13 cellular contexts compared by ENCODE assay signal in genomic region chr7:101172005-101172853, GRCh38. TPM values are rescaled to one million over a fixed set of nuclear protein-coding genes. Genes with fewer than 3 reads are reported as not detected.
DNase-seq lines count a peak whose midpoint lies in the region; ATAC-seq, FAIRE-seq and TF ChIP-seq lines count a peak whose summit lies in the region.
"Had no signal": no experiment of that assay in that cellular context is flagged by ENCODE, and none has a peak within 500 bp of the region (broad histone marks: within the 10 kb centered on the region; RNA-seq: fewer than 3 reads in every experiment).

No MANE protein-coding gene starts in this region.

- H3K36me3 ChIP-seq in HepG2 (replicated peaks in 1 of 2; ENCODE audit: control insufficient read depth in 1 of 2, insufficient read depth in 2 of 2, low read length in 2 of 2), result no peaks in the 10 kb centered on the region
- no peaks in the 10 kb centered on the region for H3K36me3 ChIP-seq in right lobe of liver
- no peaks in the 10 kb centered on the region for H3K36me3 ChIP-seq in PC-9 (ENCODE audit: low read depth)

- H3K4me1 ChIP-seq in HepG2 (ENCODE audit: insufficient read depth, low read length) (peaks cover 48% of the 10 kb centered on the region), right lobe of liver (peaks cover 0 to 18% (median 0%) of the 10 kb centered on the region in 4 donors), PC-9 (replicated peaks; ENCODE audit: insufficient read depth) (peaks cover 24% of the 10 kb centered on the region)

- in situ Hi-C loops in HepG2 (cut with HindIII; ENCODE audit: extremely low pct_ligation_motif_present, low pct_unique_long_range_greater_than_20kb), result no loop called here

- ATAC-seq in HepG2 (peak; percentile 9; the same call in 1 of the 3 replicates), right lobe of liver (no peak), GM19324 (IDR thresholded peaks at IDR 0.05; ENCODE audit: low FRiP score, unreplicated experiment) (no peak)

- H3K36me3 Mint-ChIP-seq in type B pancreatic cell, result no peaks in the 10 kb centered on the region

- TF ChIP-seq POLR2A in HepG2 (IDR thresholded peaks at IDR 0.05; ENCODE audit: insufficient read depth in 1 of 2, low read depth in 2 of 2, low read length in 2 of 2) (no peak), right lobe of liver (IDR thresholded peaks at IDR 0.05) (no peak)

- H3K9ac ChIP-seq in HepG2 (ENCODE audit: insufficient read depth, low read depth, low read length), result no peak overlapping the region

- TF ChIP-seq CTCF in HepG2 (CRISPR knock-in tag; IDR thresholded peaks at IDR 0.05) (peak; percentile 44), right lobe of liver (IDR thresholded peaks at IDR 0.05) (no peak), type B pancreatic cell (conservative IDR thresholded peaks at IDR 0.05) (no peak), PC-9 (conservative IDR thresholded peaks at IDR 0.05) (no peak)

- 6% methylated on average over 8 of the region's 79 CpGs for WGBS in HepG2 (ENCODE audit: low lambda C conversion rate)
- WGBS in right lobe of liver (ENCODE audit: insufficient coverage, low coverage, low lambda C conversion rate, missing lambda C conversion rate), result 0% methylated on average over 11 of the region's 79 CpGs

- TF ChIP-seq RAD21 in HepG2 (CRISPR knock-in tag; IDR thresholded peaks at IDR 0.05), result no peak

- H3K9me3 Mint-ChIP-seq in type B pancreatic cell, result no peaks in the 10 kb centered on the region

- H3K27me3 Mint-ChIP-seq in type B pancreatic cell, result peaks cover 95% of the 10 kb centered on the region

- H2AFZ ChIP-seq in HepG2 (ENCODE audit: low read length) (no peak overlapping the region), PC-9 (no peak overlapping the region)

- H3K4me2 ChIP-seq in HepG2 (ENCODE audit: low read depth, low read length), result peak overlapping the region; percentile 62; the same call in 1 of the 2 replicates
- H3K4me2 ChIP-seq in PC-9, result no peak overlapping the region

- peaks cover 15 to 76% of the 10 kb centered on the region in 2 experiments for H3K27me3 ChIP-seq in HepG2 (ENCODE audit: control insufficient read depth in 1 of 2, insufficient read depth in 2 of 2, low read length in 2 of 2)
- peaks cover 5 to 39% of the 10 kb centered on the region in 2 donors for H3K27me3 ChIP-seq in right lobe of liver
- peaks cover 71% of the 10 kb centered on the region for H3K27me3 ChIP-seq in PC-9 (ENCODE audit: insufficient read depth, low read depth)

- no peak for FAIRE-seq in HepG2 (lab: Jason Lieb, UNC)

- peaks cover 22% of the 10 kb centered on the region for H3K4me1 Mint-ChIP-seq in type B pancreatic cell (ENCODE audit: unreplicated experiment)

- no TSS peak for BruUV-seq in HepG2 (replicated peaks; lab: Mats Ljungman, UMichigan)
- BruUV-seq in PC-9 (replicated peaks; lab: Mats Ljungman, UMichigan), result no TSS peak

- CTCF ChIA-PET in HepG2 (lab: Yijun Ruan, JAX; ENCODE audit: low intra/inter-chr PET ratio, low total read pairs) (interaction anchor here (1.6 kb wide), 1 partner anchor 20 kb away, joined by 4 read pairs; no protein-coding TSS in a partner anchor), PC-9 (lab: Charles Lee) (interaction anchor here (0.5 to 0.6 kb wide), 2 partner anchors 73 to 103 kb away, joined by 3 to 5 read pairs; no protein-coding TSS in a partner anchor)

- no peaks in the 10 kb centered on the region for H3K9me3 ChIP-seq in HepG2 (ENCODE audit: low read length)
- no peaks in the 10 kb centered on the region for H3K9me3 ChIP-seq in right lobe of liver
- no peaks in the 10 kb centered on the region for H3K9me3 ChIP-seq in PC-9 (ENCODE audit: insufficient read depth, low read depth)

- H3K27ac ChIP-seq in HepG2 (ENCODE audit: extremely low read length, insufficient read depth, low read length) (no peak overlapping the region), right lobe of liver (no peak overlapping the region), PC-9 (no peak overlapping the region)

- TF ChIP-seq EP300 in HepG2 (IDR thresholded peaks at IDR 0.05; ENCODE audit: low read depth in 2 of 2, low read length in 2 of 2), result no peak
- no peak for TF ChIP-seq EP300 in HepG2 (CRISPR knock-in tag; IDR thresholded peaks at IDR 0.05; ENCODE audit: borderline replicate concordance)

- DNase-seq in HepG2 (ENCODE audit: low spot score) (no peak), right lobe of liver (no peak), NCI-H526 treated with DMSO at 0.1 percent for 48 hours (lab: John Stamatoyannopoulos, UW) (peak; percentile 29), glomerular visceral epithelial cell (ENCODE audit: extremely low spot score) (peak; percentile 44), type B pancreatic cell (ENCODE audit: extremely low spot score, unreplicated experiment) (no peak), PC-9 (no peak)
- DNase-seq in NK-92 treated with Interleukin-12 subunit alpha and Interleukin-12 subunit beta, amount 100 ng/mL, for 24 hours (lab: John Stamatoyannopoulos, UW), result no peak
- DNase-seq: activated CD4-positive, alpha-beta T cell treated with anti-CD3 and anti-CD28 coated beads, Interleukin-2, amount 50 U/mL, for 48 hours; effector CD8-positive, alpha-beta T cell; GDM1; NCI-H1048 had no signal

- H4K20me1 ChIP-seq in HepG2 (ENCODE audit: insufficient read depth, low read length) (no peaks in the 10 kb centered on the region), PC-9 (ENCODE audit: insufficient read depth) (no peaks in the 10 kb centered on the region)

- H3F3A ChIP-seq in PC-9 (ENCODE audit: insufficient read depth, low read depth), result peaks cover 15% of the 10 kb centered on the region; the same call in 1 of the 2 replicates

- H3K9me2 ChIP-seq in PC-9 (ENCODE audit: insufficient read depth), result no peaks in the 10 kb centered on the region

- H3K4me3 ChIP-seq in HepG2 (replicated peaks in 1 of 3; ENCODE audit: insufficient read depth in 1 of 3, low read depth in 2 of 3, low read length in 3 of 3) (peak overlapping the region in 1 of 3 experiments; percentile 64; a peak in 2 of 6 replicates), right lobe of liver (no peak overlapping the region), PC-9 (no peak overlapping the region; the same call in 1 of the 2 replicates)

- H3K4me3 Mint-ChIP-seq in type B pancreatic cell, result peak overlapping the region; percentile 9

- no peak overlapping the region for H3K27ac Mint-ChIP-seq in type B pancreatic cell

- H3K79me2 ChIP-seq in HepG2 (ENCODE audit: insufficient read depth, low read length) (no peaks in the 10 kb centered on the region), PC-9 (ENCODE audit: low read depth) (no peaks in the 10 kb centered on the region)

- intact Hi-C loops in HepG2 (cut with micrococcal nuclease; ENCODE audit: unreplicated experiment), result no loop called here
- intact Hi-C loops in right lobe of liver (cut with DNase I), result no loop called here
- intact Hi-C loops in PC-9 (cut with micrococcal nuclease; ENCODE audit: unreplicated experiment), result no loop called here

- POLR2A ChIA-PET in HepG2 (lab: Yijun Ruan, JAX) (no interaction called here), PC-9 (lab: Charles Lee; ENCODE audit: unreplicated experiment) (interaction anchor here (0.6 kb wide), 1 partner anchor 15 kb away, joined by 8 read pairs; no protein-coding TSS in a partner anchor)

RNA-seq across cellular contexts. Expression of gene VGF, which starts 6.9 kb away (rescaled TPM):
- total RNA-seq in HepG2 (2016; rRNA removed; fragmentation: Illumina TruSeq; extraction: Trizol) (0.10 and 0.46 TPM in 2 replicates), right lobe of liver (not detected), type B pancreatic cell (ENCODE audit: low replicate concordance) (4.2 and 4.4 TPM in 2 replicates), PC-9 (2021) (2.1 and 2.3 TPM in 2 replicates)
- 0.18 TPM in 1 of 2 replicates, not detected in the other for total RNA-seq in HepG2 (2016; cell fraction: cytosol; rRNA removed; fragmentation: Illumina TruSeq; extraction: Trizol; ENCODE audit: low read depth)
- total RNA-seq in HepG2 (2016; cell fraction: insoluble cytoplasmic fraction; rRNA removed; fragmentation: Illumina TruSeq; extraction: Trizol), result 0.52 TPM in 1 of 2 replicates, not detected in the other
- total RNA-seq in HepG2 (2016; cell fraction: membrane; rRNA removed; fragmentation: Illumina TruSeq; extraction: Trizol), result 0.10 and 0.15 TPM in 2 replicates
- 0.44 and 0.78 TPM in 2 replicates for total RNA-seq in HepG2 (2016; cell fraction: nucleus; rRNA removed; fragmentation: Illumina TruSeq; extraction: Trizol)
- polyA plus RNA-seq in HepG2 (2011; rRNA removed), result 0.12 and 0.21 TPM in 2 replicates
- polyA plus RNA-seq in HepG2 (2011; cell fraction: cytosol; rRNA removed), result 0.12 and 0.23 TPM in 2 replicates
- 0.40 and 0.96 TPM in 2 replicates for polyA plus RNA-seq in HepG2 (2011; cell fraction: nucleus; rRNA removed)
- polyA plus RNA-seq in HepG2 (2012), result 0.09 and 0.31 TPM in 2 replicates
- 0.06 and 0.09 TPM in 2 replicates for polyA plus RNA-seq in HepG2 (2016; cell fraction: cytosol; fragmentation: Illumina TruSeq; extraction: Trizol; ENCODE audit: low read depth)
- polyA plus RNA-seq in HepG2 (2016; cell fraction: insoluble cytoplasmic fraction; fragmentation: Illumina TruSeq; extraction: Trizol; ENCODE audit: low read depth), result 0.15 and 0.16 TPM in 2 replicates
- 0.08 TPM in 1 of 2 replicates, not detected in the other for polyA plus RNA-seq in HepG2 (2016; cell fraction: membrane; fragmentation: Illumina TruSeq; extraction: Trizol; ENCODE audit: low read depth)
- polyA plus RNA-seq in HepG2 (2016; cell fraction: nucleus; fragmentation: Illumina TruSeq; extraction: Trizol; ENCODE audit: insufficient read depth, low read depth), result 0.99 and 1.4 TPM in 2 replicates
- 0.14 and 0.16 TPM in 2 replicates for polyA minus RNA-seq in HepG2 (2011; rRNA and poly(A)+ RNA removed; ENCODE audit: low replicate concordance)
- polyA minus RNA-seq in HepG2 (2011; cell fraction: cytosol; rRNA and poly(A)+ RNA removed), result 0.69 and 0.88 TPM in 2 replicates
- not detected in 2 replicates for polyA minus RNA-seq in HepG2 (2011; cell fraction: nucleus; rRNA and poly(A)+ RNA removed)

RNA-seq across cellular contexts. Expression of gene NAT16, which starts 7.9 kb away (rescaled TPM):
- not detected in 2 replicates for total RNA-seq in HepG2 (2016; rRNA removed; fragmentation: Illumina TruSeq; extraction: Trizol)
- not detected in 2 replicates for total RNA-seq in HepG2 (2016; cell fraction: cytosol; rRNA removed; fragmentation: Illumina TruSeq; extraction: Trizol; ENCODE audit: low read depth)
- not detected in 2 replicates for total RNA-seq in HepG2 (2016; cell fraction: insoluble cytoplasmic fraction; rRNA removed; fragmentation: Illumina TruSeq; extraction: Trizol)
- total RNA-seq in HepG2 (2016; cell fraction: membrane; rRNA removed; fragmentation: Illumina TruSeq; extraction: Trizol), result not detected in 2 replicates
- total RNA-seq in HepG2 (2016; cell fraction: nucleus; rRNA removed; fragmentation: Illumina TruSeq; extraction: Trizol), result not detected in 2 replicates
- polyA plus RNA-seq in HepG2 (2011; rRNA removed), result 0.04 TPM in 1 of 2 replicates, not detected in the other
- polyA plus RNA-seq in HepG2 (2011; cell fraction: cytosol; rRNA removed), result 0.04 and 0.05 TPM in 2 replicates
- 0.24 and 0.34 TPM in 2 replicates for polyA plus RNA-seq in HepG2 (2011; cell fraction: nucleus; rRNA removed)
- polyA plus RNA-seq in HepG2 (2012), result 0.12 TPM in 1 of 2 replicates, not detected in the other
- not detected in 2 replicates for polyA plus RNA-seq in HepG2 (2016; cell fraction: cytosol; fragmentation: Illumina TruSeq; extraction: Trizol; ENCODE audit: low read depth)
- polyA plus RNA-seq in HepG2 (2016; cell fraction: insoluble cytoplasmic fraction; fragmentation: Illumina TruSeq; extraction: Trizol; ENCODE audit: low read depth), result not detected in 2 replicates
- not detected in 2 replicates for polyA plus RNA-seq in HepG2 (2016; cell fraction: membrane; fragmentation: Illumina TruSeq; extraction: Trizol; ENCODE audit: low read depth)
- not detected in 2 replicates for polyA plus RNA-seq in HepG2 (2016; cell fraction: nucleus; fragmentation: Illumina TruSeq; extraction: Trizol; ENCODE audit: insufficient read depth, low read depth)
- not detected in 2 replicates for polyA minus RNA-seq in HepG2 (2011; rRNA and poly(A)+ RNA removed; ENCODE audit: low replicate concordance)
- polyA minus RNA-seq in HepG2 (2011; cell fraction: cytosol; rRNA and poly(A)+ RNA removed), result not detected in 2 replicates
- polyA minus RNA-seq in HepG2 (2011; cell fraction: nucleus; rRNA and poly(A)+ RNA removed), result not detected in 2 replicates
- total RNA-seq in right lobe of liver, result not detected
- not detected in 2 replicates for total RNA-seq in type B pancreatic cell (ENCODE audit: low replicate concordance)
- not detected in 2 replicates for total RNA-seq in PC-9 (2021)

RNA-seq across cellular contexts. Expression of gene AP1S1, which starts 18.0 kb away (rescaled TPM):
- total RNA-seq in HepG2 (2016; rRNA removed; fragmentation: Illumina TruSeq; extraction: Trizol) (57.5 and 77.9 TPM in 2 replicates), right lobe of liver (10 to 100 TPM; 24.0 to 56.5 (median 26.4) TPM), type B pancreatic cell (ENCODE audit: low replicate concordance) (59.8 and 98.8 TPM in 2 replicates), PC-9 (2021) (227 and 308 TPM in 2 replicates)
- 12.5 and 16.2 TPM in 2 replicates for total RNA-seq in HepG2 (2016; cell fraction: cytosol; rRNA removed; fragmentation: Illumina TruSeq; extraction: Trizol; ENCODE audit: low read depth)
- 61.5 and 77.2 TPM in 2 replicates for total RNA-seq in HepG2 (2016; cell fraction: insoluble cytoplasmic fraction; rRNA removed; fragmentation: Illumina TruSeq; extraction: Trizol)
- total RNA-seq in HepG2 (2016; cell fraction: membrane; rRNA removed; fragmentation: Illumina TruSeq; extraction: Trizol), result 27.8 and 28.9 TPM in 2 replicates
- total RNA-seq in HepG2 (2016; cell fraction: nucleus; rRNA removed; fragmentation: Illumina TruSeq; extraction: Trizol), result 21.6 and 22.0 TPM in 2 replicates
- 65.2 and 68.1 TPM in 2 replicates for polyA plus RNA-seq in HepG2 (2011; rRNA removed)
- 72.3 and 73.9 TPM in 2 replicates for polyA plus RNA-seq in HepG2 (2011; cell fraction: cytosol; rRNA removed)
- 36.3 and 39.1 TPM in 2 replicates for polyA plus RNA-seq in HepG2 (2011; cell fraction: nucleus; rRNA removed)
- polyA plus RNA-seq in HepG2 (2012), result 37.2 and 44.1 TPM in 2 replicates
- polyA plus RNA-seq in HepG2 (2016; cell fraction: cytosol; fragmentation: Illumina TruSeq; extraction: Trizol; ENCODE audit: low read depth), result 12.3 and 17.5 TPM in 2 replicates
- 79.7 and 84.4 TPM in 2 replicates for polyA plus RNA-seq in HepG2 (2016; cell fraction: insoluble cytoplasmic fraction; fragmentation: Illumina TruSeq; extraction: Trizol; ENCODE audit: low read depth)
- polyA plus RNA-seq in HepG2 (2016; cell fraction: membrane; fragmentation: Illumina TruSeq; extraction: Trizol; ENCODE audit: low read depth), result 20.4 and 24.4 TPM in 2 replicates
- 37.5 and 48.7 TPM in 2 replicates for polyA plus RNA-seq in HepG2 (2016; cell fraction: nucleus; fragmentation: Illumina TruSeq; extraction: Trizol; ENCODE audit: insufficient read depth, low read depth)
- 27.0 and 72.1 TPM in 2 replicates for polyA minus RNA-seq in HepG2 (2011; rRNA and poly(A)+ RNA removed; ENCODE audit: low replicate concordance)
- polyA minus RNA-seq in HepG2 (2011; cell fraction: cytosol; rRNA and poly(A)+ RNA removed), result 13.5 and 15.9 TPM in 2 replicates
- 6.6 and 8.1 TPM in 2 replicates for polyA minus RNA-seq in HepG2 (2011; cell fraction: nucleus; rRNA and poly(A)+ RNA removed)

RNA-seq across cellular contexts. Expression of gene MOGAT3, which starts 28.6 kb away (rescaled TPM):
- total RNA-seq in HepG2 (2016; rRNA removed; fragmentation: Illumina TruSeq; extraction: Trizol), result 5.5 and 22.5 TPM in 2 replicates
- 4.9 TPM in 2 replicates for total RNA-seq in HepG2 (2016; cell fraction: cytosol; rRNA removed; fragmentation: Illumina TruSeq; extraction: Trizol; ENCODE audit: low read depth)
- total RNA-seq in HepG2 (2016; cell fraction: insoluble cytoplasmic fraction; rRNA removed; fragmentation: Illumina TruSeq; extraction: Trizol), result 5.7 and 22.7 TPM in 2 replicates
- total RNA-seq in HepG2 (2016; cell fraction: membrane; rRNA removed; fragmentation: Illumina TruSeq; extraction: Trizol), result 4.8 and 5.0 TPM in 2 replicates
- 38.2 and 46.4 TPM in 2 replicates for total RNA-seq in HepG2 (2016; cell fraction: nucleus; rRNA removed; fragmentation: Illumina TruSeq; extraction: Trizol)
- polyA plus RNA-seq in HepG2 (2011; rRNA removed), result 30.5 and 39.2 TPM in 2 replicates
- 16.6 and 17.2 TPM in 2 replicates for polyA plus RNA-seq in HepG2 (2011; cell fraction: cytosol; rRNA removed)
- polyA plus RNA-seq in HepG2 (2011; cell fraction: nucleus; rRNA removed), result 82.9 and 84.5 TPM in 2 replicates
- polyA plus RNA-seq in HepG2 (2012), result 17.1 and 24.2 TPM in 2 replicates
- polyA plus RNA-seq in HepG2 (2016; cell fraction: cytosol; fragmentation: Illumina TruSeq; extraction: Trizol; ENCODE audit: low read depth), result 1.8 and 2.5 TPM in 2 replicates
- 5.6 and 6.9 TPM in 2 replicates for polyA plus RNA-seq in HepG2 (2016; cell fraction: insoluble cytoplasmic fraction; fragmentation: Illumina TruSeq; extraction: Trizol; ENCODE audit: low read depth)
- polyA plus RNA-seq in HepG2 (2016; cell fraction: membrane; fragmentation: Illumina TruSeq; extraction: Trizol; ENCODE audit: low read depth), result 2.9 and 3.0 TPM in 2 replicates
- 38.7 and 42.5 TPM in 2 replicates for polyA plus RNA-seq in HepG2 (2016; cell fraction: nucleus; fragmentation: Illumina TruSeq; extraction: Trizol; ENCODE audit: insufficient read depth, low read depth)
- 121 TPM in 1 of 2 replicates, not detected in the other for polyA minus RNA-seq in HepG2 (2011; rRNA and poly(A)+ RNA removed; ENCODE audit: low replicate concordance)
- 14.9 and 15.6 TPM in 2 replicates for polyA minus RNA-seq in HepG2 (2011; cell fraction: cytosol; rRNA and poly(A)+ RNA removed)
- polyA minus RNA-seq in HepG2 (2011; cell fraction: nucleus; rRNA and poly(A)+ RNA removed), result 233 and 284 TPM in 2 replicates
- 10 to 100 TPM in 5 of 6 experiments, 1 to 10 TPM in 1; 8.4 to 28.6 (median 15.7) TPM for total RNA-seq in right lobe of liver
- total RNA-seq in type B pancreatic cell (ENCODE audit: low replicate concordance), result 0.94 and 1.1 TPM in 2 replicates
- total RNA-seq in PC-9 (2021), result not detected in 2 replicates
- total RNA-seq: omental fat pad had no signal

RNA-seq across cellular contexts. Expression of gene PLOD3, which starts 45.2 kb away (rescaled TPM):
- 22.2 and 67.4 TPM in 2 replicates for total RNA-seq in HepG2 (2016; rRNA removed; fragmentation: Illumina TruSeq; extraction: Trizol)
- total RNA-seq in HepG2 (2016; cell fraction: cytosol; rRNA removed; fragmentation: Illumina TruSeq; extraction: Trizol; ENCODE audit: low read depth), result 23.9 and 25.4 TPM in 2 replicates
- total RNA-seq in HepG2 (2016; cell fraction: insoluble cytoplasmic fraction; rRNA removed; fragmentation: Illumina TruSeq; extraction: Trizol), result 20.2 and 72.6 TPM in 2 replicates
- 24.4 and 25.4 TPM in 2 replicates for total RNA-seq in HepG2 (2016; cell fraction: membrane; rRNA removed; fragmentation: Illumina TruSeq; extraction: Trizol)
- 63.9 and 86.6 TPM in 2 replicates for total RNA-seq in HepG2 (2016; cell fraction: nucleus; rRNA removed; fragmentation: Illumina TruSeq; extraction: Trizol)
- 65.8 and 69.0 TPM in 2 replicates for polyA plus RNA-seq in HepG2 (2011; rRNA removed)
- 46.3 and 69.3 TPM in 2 replicates for polyA plus RNA-seq in HepG2 (2011; cell fraction: cytosol; rRNA removed)
- polyA plus RNA-seq in HepG2 (2011; cell fraction: nucleus; rRNA removed), result 162 and 195 TPM in 2 replicates
- polyA plus RNA-seq in HepG2 (2012), result 53.0 and 94.8 TPM in 2 replicates
- 12.2 and 13.8 TPM in 2 replicates for polyA plus RNA-seq in HepG2 (2016; cell fraction: cytosol; fragmentation: Illumina TruSeq; extraction: Trizol; ENCODE audit: low read depth)
- polyA plus RNA-seq in HepG2 (2016; cell fraction: insoluble cytoplasmic fraction; fragmentation: Illumina TruSeq; extraction: Trizol; ENCODE audit: low read depth), result 27.9 and 38.5 TPM in 2 replicates
- polyA plus RNA-seq in HepG2 (2016; cell fraction: membrane; fragmentation: Illumina TruSeq; extraction: Trizol; ENCODE audit: low read depth), result 21.2 and 23.4 TPM in 2 replicates
- 217 and 227 TPM in 2 replicates for polyA plus RNA-seq in HepG2 (2016; cell fraction: nucleus; fragmentation: Illumina TruSeq; extraction: Trizol; ENCODE audit: insufficient read depth, low read depth)
- polyA minus RNA-seq in HepG2 (2011; rRNA and poly(A)+ RNA removed; ENCODE audit: low replicate concordance), result 44.4 and 96.8 TPM in 2 replicates
- 55.0 and 69.8 TPM in 2 replicates for polyA minus RNA-seq in HepG2 (2011; cell fraction: cytosol; rRNA and poly(A)+ RNA removed)
- polyA minus RNA-seq in HepG2 (2011; cell fraction: nucleus; rRNA and poly(A)+ RNA removed), result 37.7 and 50.2 TPM in 2 replicates
- total RNA-seq in right lobe of liver, result 10 to 100 TPM; 41.7 to 57.5 (median 54.3) TPM
- total RNA-seq in type B pancreatic cell (ENCODE audit: low replicate concordance), result 37.5 and 65.7 TPM in 2 replicates
- 93.2 and 105 TPM in 2 replicates for total RNA-seq in PC-9 (2021)

Comparison
In these comparisons a context has a peak if more than half of its experiments do, and no peak if none do; other contexts are left out.
1. DNase-seq: peak in NCI-H526 treated with DMSO at 0.1 percent for 48 hours (single experiment) and glomerular visceral epithelial cell (single experiment); none in HepG2 (single experiment), right lobe of liver (0 of 3), type B pancreatic cell (single experiment), NK-92 treated with Interleukin-12 subunit alpha and Interleukin-12 subunit beta, amount 100 ng/mL, for 24 hours (single experiment) and PC-9 (0 of 2).